In the genomic region with DNA sequence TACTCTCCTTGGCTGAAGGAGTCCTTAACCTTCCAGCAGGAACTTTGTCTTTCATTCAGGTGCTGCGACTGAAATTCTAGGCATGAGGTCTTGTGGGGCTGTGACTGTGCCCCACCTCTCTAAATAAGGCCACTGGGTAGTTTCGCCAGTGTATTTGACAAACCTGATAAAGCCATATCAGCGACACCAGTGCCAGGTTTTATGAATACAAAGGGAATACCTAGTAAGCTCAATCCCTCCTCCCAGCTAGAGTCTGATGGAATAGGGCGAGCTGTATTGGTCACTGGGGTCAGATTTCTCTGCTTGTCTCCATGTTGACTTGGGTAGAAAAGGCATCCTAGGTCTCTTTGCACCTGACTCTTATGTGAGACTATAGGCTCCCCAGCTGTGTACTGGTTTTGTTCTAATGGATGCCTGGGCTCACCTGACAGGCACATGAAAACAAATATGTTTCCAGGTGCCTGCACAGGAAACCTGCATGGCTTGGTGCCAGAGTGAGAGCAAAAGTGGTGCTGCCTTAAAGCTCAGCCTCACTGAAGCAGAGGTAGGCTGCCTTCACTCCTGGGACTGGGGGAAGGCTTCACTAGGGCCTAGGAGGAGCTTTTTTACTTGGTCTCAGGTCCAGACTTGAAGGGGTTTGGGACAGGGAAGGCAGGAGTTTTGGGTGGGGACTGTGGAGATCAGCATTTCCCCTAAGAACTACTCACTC, we compare ENCODE assay signal across 1 cellular context.
TF ChIP-seq lines count a peak whose summit lies in the region.

No MANE protein-coding gene starts in this region.

TF ChIP-seq in WTC11, 78 proteins besides CTCF, POLR2A, EP300 and RAD21 (continued from another document):
- TF ChIP-seq, protein P1, sequence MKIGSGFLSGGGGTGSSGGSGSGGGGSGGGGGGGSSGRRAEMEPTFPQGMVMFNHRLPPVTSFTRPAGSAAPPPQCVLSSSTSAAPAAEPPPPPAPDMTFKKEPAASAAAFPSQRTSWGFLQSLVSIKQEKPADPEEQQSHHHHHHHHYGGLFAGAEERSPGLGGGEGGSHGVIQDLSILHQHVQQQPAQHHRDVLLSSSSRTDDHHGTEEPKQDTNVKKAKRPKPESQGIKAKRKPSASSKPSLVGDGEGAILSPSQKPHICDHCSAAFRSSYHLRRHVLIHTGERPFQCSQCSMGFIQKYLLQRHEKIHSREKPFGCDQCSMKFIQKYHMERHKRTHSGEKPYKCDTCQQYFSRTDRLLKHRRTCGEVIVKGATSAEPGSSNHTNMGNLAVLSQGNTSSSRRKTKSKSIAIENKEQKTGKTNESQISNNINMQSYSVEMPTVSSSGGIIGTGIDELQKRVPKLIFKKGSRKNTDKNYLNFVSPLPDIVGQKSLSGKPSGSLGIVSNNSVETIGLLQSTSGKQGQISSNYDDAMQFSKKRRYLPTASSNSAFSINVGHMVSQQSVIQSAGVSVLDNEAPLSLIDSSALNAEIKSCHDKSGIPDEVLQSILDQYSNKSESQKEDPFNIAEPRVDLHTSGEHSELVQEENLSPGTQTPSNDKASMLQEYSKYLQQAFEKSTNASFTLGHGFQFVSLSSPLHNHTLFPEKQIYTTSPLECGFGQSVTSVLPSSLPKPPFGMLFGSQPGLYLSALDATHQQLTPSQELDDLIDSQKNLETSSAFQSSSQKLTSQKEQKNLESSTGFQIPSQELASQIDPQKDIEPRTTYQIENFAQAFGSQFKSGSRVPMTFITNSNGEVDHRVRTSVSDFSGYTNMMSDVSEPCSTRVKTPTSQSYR (CRISPR knock-in tag; IDR thresholded peaks at IDR 0.05): no peak
- no peak for TF ChIP-seq MXD4 (CRISPR knock-in tag; IDR thresholded peaks at IDR 0.05; ENCODE audit: borderline replicate concordance)
- no peak for TF ChIP-seq GRHL2 (CRISPR knock-in tag; IDR thresholded peaks at IDR 0.05; ENCODE audit: insufficient replicate concordance, severe bottlenecking)
